In the genomic region with DNA sequence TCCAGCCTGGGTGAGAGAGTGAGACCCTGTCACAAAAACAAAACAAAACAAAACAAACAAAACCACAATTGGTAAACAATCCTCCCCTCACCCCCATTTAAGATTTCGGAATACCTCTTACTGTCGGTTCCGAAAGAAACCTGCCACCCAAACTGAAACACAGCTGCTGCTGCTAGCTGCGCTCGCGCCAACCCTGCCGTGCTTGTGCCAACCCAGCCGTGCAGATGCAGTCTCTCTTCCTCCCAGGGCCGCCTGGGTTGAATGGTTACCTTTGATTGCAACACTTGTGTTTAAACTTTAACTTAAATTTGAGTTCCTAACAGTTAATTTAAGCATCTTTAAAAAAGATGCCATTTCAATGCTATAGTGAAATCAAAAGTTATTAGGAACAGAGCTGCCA, we compare ENCODE assay signal across 15 cellular contexts. TPM values are rescaled to one million over a fixed set of nuclear protein-coding genes. Genes with fewer than 3 reads are reported as not detected.
DNase-seq lines count a peak whose midpoint lies in the region; ATAC-seq, FAIRE-seq and TF ChIP-seq lines count a peak whose summit lies in the region.
"Had no signal": no experiment of that assay in that cellular context is flagged by ENCODE, and none has a peak within 500 bp of the region (broad histone marks: within the 10 kb centered on the region; RNA-seq: fewer than 3 reads in every experiment).

No MANE protein-coding gene starts in this region.

- BruUV-seq in PC-9 (replicated peaks; lab: Mats Ljungman, UMichigan): no TSS peak

- H3K27me3 ChIP-seq in CD4-positive, CD25-positive, alpha-beta regulatory T cell (ENCODE audit: control insufficient read depth, insufficient read depth, low read length): no peaks in the 10 kb centered on the region
- H3K27me3 ChIP-seq in PC-9 (ENCODE audit: insufficient read depth, low read depth): no peaks in the 10 kb centered on the region

- H3K27ac Mint-ChIP-seq in CD4-positive, CD25-positive, alpha-beta regulatory T cell: peak overlapping the region in 2 of 3 donors; percentile 29 to 60
- H3K27ac Mint-ChIP-seq in natural killer cell: no peak overlapping the region

- no peak for TF ChIP-seq POLR2A in A549 (IDR thresholded peaks at IDR 0.05; ENCODE audit: low read length)

- no peaks in the 10 kb centered on the region for H3K27me3 Mint-ChIP-seq in CD4-positive, CD25-positive, alpha-beta regulatory T cell
- no peaks in the 10 kb centered on the region for H3K27me3 Mint-ChIP-seq in natural killer cell (ENCODE audit: low read depth in 2 of 2)

- ATAC-seq in A549 (no peak), mucosa of descending colon (no peak), natural killer cell (no peak)
- ATAC-seq in CD4-positive, CD25-positive, alpha-beta regulatory T cell (ENCODE audit: low read depth in 2 of 2): no peak

- H3K36me3 ChIP-seq in CD4-positive, CD25-positive, alpha-beta regulatory T cell (ENCODE audit: control insufficient read depth, insufficient read depth, low read length): peaks cover 31% of the 10 kb centered on the region
- H3K36me3 ChIP-seq in mucosa of descending colon (ENCODE audit: low read depth): no peaks in the 10 kb centered on the region
- no peaks in the 10 kb centered on the region for H3K36me3 ChIP-seq in PC-9 (ENCODE audit: low read depth)

- no peaks in the 10 kb centered on the region for H3K79me2 ChIP-seq in PC-9 (ENCODE audit: low read depth)

- H3F3A ChIP-seq in PC-9 (ENCODE audit: insufficient read depth, low read depth): peaks cover 4% of the 10 kb centered on the region; the same call in 1 of the 2 replicates

- H3K27ac ChIP-seq in A549 (no peak overlapping the region), epithelial cell of prostate (peak overlapping the region; percentile 55), PC-9 (no peak overlapping the region)
- H3K27ac ChIP-seq in CD4-positive, CD25-positive, alpha-beta regulatory T cell (ENCODE audit: insufficient read depth, low read length, poor library complexity, severe bottlenecking): no peak overlapping the region

- H2AFZ ChIP-seq in PC-9: no peak overlapping the region

- H3K4me2 ChIP-seq in A549 (peak overlapping the region; percentile 4; the same call in 1 of the 3 replicates), PC-9 (no peak overlapping the region)

- H3K4me3 ChIP-seq in A549 (no peak overlapping the region), mucosa of descending colon (no peak overlapping the region), PC-9 (no peak overlapping the region)
- no peak overlapping the region for H3K4me3 ChIP-seq in CD4-positive, CD25-positive, alpha-beta regulatory T cell (ENCODE audit: low read depth, low read length)

- TF ChIP-seq RAD21 in A549 (conservative IDR thresholded peaks at IDR 0.05 in 1 of 2, IDR thresholded peaks at IDR 0.05 in 1 of 2): no peak

- H3K4me1 Mint-ChIP-seq in CD4-positive, CD25-positive, alpha-beta regulatory T cell: peaks cover 7 to 29% (median 22%) of the 10 kb centered on the region in 4 donors
- H3K4me1 Mint-ChIP-seq in natural killer cell: peaks cover 13 to 14% of the 10 kb centered on the region in 2 donors

- CTCF ChIA-PET in A549 (lab: Yijun Ruan, JAX): interaction anchor here (2.0 to 2.4 kb wide), 2 partner anchors 9 to 17 kb away, joined by 4 to 15 read pairs; no protein-coding TSS in a partner anchor
- CTCF ChIA-PET in PC-9 (lab: Charles Lee): interaction anchor here (0.8 kb wide), 1 partner anchor 457 kb away, joined by 4 read pairs; no protein-coding TSS in a partner anchor

- peaks cover 61% of the 10 kb centered on the region for H3K4me1 ChIP-seq in A549
- H3K4me1 ChIP-seq in CD4-positive, CD25-positive, alpha-beta regulatory T cell (ENCODE audit: control insufficient read depth, insufficient read depth, low read length, poor library complexity, severe bottlenecking): peaks cover 8% of the 10 kb centered on the region
- peaks cover 28% of the 10 kb centered on the region for H3K4me1 ChIP-seq in mucosa of descending colon (ENCODE audit: low read depth)
- peaks cover 11% of the 10 kb centered on the region for H3K4me1 ChIP-seq in PC-9 (replicated peaks; ENCODE audit: insufficient read depth)

- no peak for TF ChIP-seq EP300 in A549 (IDR thresholded peaks at IDR 0.05)

- H4K20me1 ChIP-seq in PC-9 (ENCODE audit: insufficient read depth): 0 out of 2 replicates have a peak, but pooled peaks cover 2% of the 10 kb centered on the region

- WGBS in A549 (ENCODE audit: missing lambda C conversion rate): 81% methylated on average over 9 of the region's 9 CpGs

- no peak for FAIRE-seq in A549 (lab: Jason Lieb, UNC)

- H3K36me3 Mint-ChIP-seq in CD4-positive, CD25-positive, alpha-beta regulatory T cell: peaks cover 20% of the 10 kb centered on the region
- no peaks in the 10 kb centered on the region for H3K36me3 Mint-ChIP-seq in natural killer cell

- no peak overlapping the region for H3K4me3 Mint-ChIP-seq in CD4-positive, CD25-positive, alpha-beta regulatory T cell
- H3K4me3 Mint-ChIP-seq in natural killer cell: no peak overlapping the region
- H3K4me3 Mint-ChIP-seq: CD8-positive, alpha-beta memory T cell had no signal

- TF ChIP-seq CTCF in A549 (IDR thresholded peaks at IDR 0.05) (no peak), mucosa of descending colon (IDR thresholded peaks at IDR 0.05) (no peak), PC-9 (conservative IDR thresholded peaks at IDR 0.05) (no peak), natural killer cell (IDR thresholded peaks at IDR 0.05) (no peak)

- H3K9me2 ChIP-seq in PC-9 (ENCODE audit: insufficient read depth): no peaks in the 10 kb centered on the region

- DNase-seq in A549 (ENCODE audit: low read depth in 1 of 2, low spot score in 1 of 2) (no peak), epithelial cell of prostate (ENCODE audit: low read depth, low spot score) (no peak), mucosa of descending colon (peak in 2 of 3 donors; percentile 38 to 64), kidney glomerular epithelial cell (lab: John Stamatoyannopoulos, UW) (no peak), PC-9 (no peak), NCI-H2227 treated with DMSO at 0.1 percent for 48 hours (lab: John Stamatoyannopoulos, UW) (no peak), natural killer cell (no peak)
- DNase-seq in CD4-positive, CD25-positive, alpha-beta regulatory T cell: no peak
- DNase-seq: ACHN; CD8-positive, alpha-beta memory T cell; HCEC 1CT; NCI-H1436; NCI-H2029 treated with DMSO at 0.1 percent for 48 hours; NCI-H524; RPMI8226 had no signal

- peaks cover 0 to 1% (median 0%) of the 10 kb centered on the region in 7 donors for H3K9me3 Mint-ChIP-seq in CD4-positive, CD25-positive, alpha-beta regulatory T cell
- H3K9me3 Mint-ChIP-seq in natural killer cell: no peaks in the 10 kb centered on the region
- H3K9me3 Mint-ChIP-seq: CD8-positive, alpha-beta memory T cell had no signal

- POLR2A ChIA-PET in A549 (lab: Yijun Ruan, JAX): no interaction called here
- POLR2A ChIA-PET in PC-9 (lab: Charles Lee; ENCODE audit: unreplicated experiment): no interaction called here

- intact Hi-C loops in mucosa of descending colon (cut with DNase I, micrococcal nuclease): no loop called here
- intact Hi-C loops in PC-9 (cut with micrococcal nuclease; ENCODE audit: unreplicated experiment): no loop called here
- intact Hi-C loops in natural killer cell (cut with micrococcal nuclease): no loop called here

- H3K9me3 ChIP-seq in A549: no peaks in the 10 kb centered on the region
- H3K9me3 ChIP-seq in CD4-positive, CD25-positive, alpha-beta regulatory T cell (ENCODE audit: control insufficient read depth in 2 of 2, low read length in 2 of 2): no peaks in the 10 kb centered on the region
- H3K9me3 ChIP-seq in mucosa of descending colon: no peaks in the 10 kb centered on the region
- no peaks in the 10 kb centered on the region for H3K9me3 ChIP-seq in PC-9 (ENCODE audit: insufficient read depth, low read depth)

TF ChIP-seq in A549, 52 proteins besides CTCF, POLR2A, EP300 and RAD21:
- TF ChIP-seq PHF8 (IDR thresholded peaks at IDR 0.05; ENCODE audit: borderline replicate concordance, low read depth): no peak
- no peak for TF ChIP-seq GATA3 (IDR thresholded peaks at IDR 0.05; ENCODE audit: borderline replicate concordance)
- TF ChIP-seq MAZ (IDR thresholded peaks at IDR 0.05; ENCODE audit: borderline replicate concordance, low read depth, low read length): no peak
- TF ChIP-seq, protein P1, sequence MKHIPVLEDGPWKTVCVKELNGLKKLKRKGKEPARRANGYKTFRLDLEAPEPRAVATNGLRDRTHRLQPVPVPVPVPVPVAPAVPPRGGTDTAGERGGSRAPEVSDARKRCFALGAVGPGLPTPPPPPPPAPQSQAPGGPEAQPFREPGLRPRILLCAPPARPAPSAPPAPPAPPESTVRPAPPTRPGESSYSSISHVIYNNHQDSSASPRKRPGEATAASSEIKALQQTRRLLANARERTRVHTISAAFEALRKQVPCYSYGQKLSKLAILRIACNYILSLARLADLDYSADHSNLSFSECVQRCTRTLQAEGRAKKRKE (CRISPR knock-in tag; IDR thresholded peaks at IDR 0.05; ENCODE audit: low read depth): no peak
- TF ChIP-seq ZSCAN20 (CRISPR knock-in tag; IDR thresholded peaks at IDR 0.05): no peak
- no peak for TF ChIP-seq ESRRA (IDR thresholded peaks at IDR 0.05; ENCODE audit: borderline replicate concordance, low read length)
- no peak for TF ChIP-seq HOXB5 (CRISPR knock-in tag; IDR thresholded peaks at IDR 0.05)
- TF ChIP-seq RCOR1 (IDR thresholded peaks at IDR 0.05; ENCODE audit: low read depth, low read length): no peak

RNA-seq across cellular contexts. Expression of gene SPTBN5, which starts 28.5 kb away (rescaled TPM):
- polyA plus RNA-seq in A549 (2011; rRNA removed): 0.05 and 0.08 TPM in 2 replicates
- 0.05 and 0.06 TPM in 2 replicates for polyA plus RNA-seq in A549 (2012; cell fraction: cytosol; rRNA removed)
- 0.54 TPM in 2 replicates for polyA plus RNA-seq in A549 (2012; cell fraction: nucleus; rRNA removed)
- polyA plus RNA-seq in A549 (2017; fragmentation: RNase III; extraction: RNeasy Plus Mini Kit Qiagen cat#74134 plus additional on column Dnase treatment): 0.17 to 0.24 TPM (median 0.22 TPM) in 3 replicates
- polyA minus RNA-seq in A549 (2011; rRNA and poly(A)+ RNA removed): 0.12 TPM in 1 of 2 replicates, not detected in the other
- 2.7 TPM for total RNA-seq in CD4-positive, CD25-positive, alpha-beta regulatory T cell
- polyA plus RNA-seq in CD4-positive, CD25-positive, alpha-beta regulatory T cell: under 1 TPM in 1 of 4 donors, not detected in 3; 0.26 TPM
- total RNA-seq in mucosa of descending colon: 1 to 10 TPM in 1 of 3 donors, under 1 TPM in 2; 0.36 to 2.2 (median 0.87) TPM
- total RNA-seq in PC-9 (2021): 2.6 and 4.2 TPM in 2 replicates
- 1 to 10 TPM; 4.1 to 6.0 (median 5.2) TPM for total RNA-seq in natural killer cell
- polyA plus RNA-seq: CD8-positive, alpha-beta memory T cell had no signal

RNA-seq across cellular contexts. Expression of gene EHD4, which starts 50.0 kb away (rescaled TPM):
- polyA plus RNA-seq in A549 (2011; rRNA removed) (9.0 and 9.3 TPM in 2 replicates), A549 (2017; fragmentation: RNase III; extraction: RNeasy Plus Mini Kit Qiagen cat#74134 plus additional on column Dnase treatment) (8.2 to 9.6 TPM (median 8.9 TPM) in 3 replicates)
- polyA plus RNA-seq in A549 (2012; cell fraction: cytosol; rRNA removed): 7.3 and 9.8 TPM in 2 replicates
- 7.1 and 7.5 TPM in 2 replicates for polyA plus RNA-seq in A549 (2012; cell fraction: nucleus; rRNA removed)
- polyA minus RNA-seq in A549 (2011; rRNA and poly(A)+ RNA removed): 14.9 and 15.0 TPM in 2 replicates
- 57.8 TPM for total RNA-seq in CD4-positive, CD25-positive, alpha-beta regulatory T cell
- polyA plus RNA-seq in CD4-positive, CD25-positive, alpha-beta regulatory T cell: 10 to 100 TPM in 3 of 4 donors, 1 to 10 TPM in 1; 9.3 to 14.2 (median 13.5) TPM
- total RNA-seq in mucosa of descending colon (10 to 100 TPM; 26.4 to 39.0 (median 35.0) TPM), PC-9 (2021) (15.4 and 18.1 TPM in 2 replicates), natural killer cell (10 to 100 TPM; 28.4 to 34.6 (median 31.7) TPM)

Comparison
In these comparisons a context has a peak if more than half of its experiments do, and no peak if none do; other contexts are left out.
1. DNase-seq: peak in mucosa of descending colon (2 of 3); none in A549 (0 of 2), CD4-positive, CD25-positive, alpha-beta regulatory T cell (0 of 3), epithelial cell of prostate (single experiment), kidney glomerular epithelial cell (single experiment), PC-9 (0 of 2), NCI-H2227 treated with DMSO at 0.1 percent for 48 hours (single experiment) and natural killer cell (single experiment).
2. H3K27ac Mint-ChIP-seq: peak in CD4-positive, CD25-positive, alpha-beta regulatory T cell (2 of 3); none in natural killer cell (0 of 2).